In the genomic region with DNA sequence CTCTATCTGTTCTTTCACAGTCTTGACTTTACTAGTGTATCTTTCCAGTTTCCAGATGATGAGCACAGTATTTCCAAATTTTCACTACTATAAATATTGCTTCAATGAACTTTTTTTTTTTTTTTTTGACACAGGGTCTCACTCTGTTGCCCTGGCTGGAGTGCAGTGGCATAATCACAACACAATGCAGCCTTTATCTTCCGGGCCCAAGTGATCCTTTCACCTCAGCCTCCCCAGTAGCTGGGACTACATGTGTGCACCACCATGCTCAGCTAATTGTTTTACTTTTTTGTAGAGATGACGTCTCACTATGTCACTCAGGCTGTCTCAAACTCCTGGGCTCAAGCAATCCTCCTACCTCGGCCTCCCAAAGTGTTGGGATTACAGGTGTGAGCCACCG, we compare ENCODE assay signal across 21 cellular contexts.
DNase-seq lines count a peak whose midpoint lies in the region; ATAC-seq, FAIRE-seq and TF ChIP-seq lines count a peak whose summit lies in the region.
"Had no signal": no experiment of that assay in that cellular context is flagged by ENCODE, and none has a peak within 500 bp of the region (broad histone marks: within the 10 kb centered on the region; RNA-seq: fewer than 3 reads in every experiment).

No MANE protein-coding gene starts in this region.

- H3K4me1 ChIP-seq in HepG2 (ENCODE audit: insufficient read depth, low read length): peaks cover 26% of the 10 kb centered on the region
- peaks cover 0 to 23% (median 13%) of the 10 kb centered on the region in 4 donors for H3K4me1 ChIP-seq in right lobe of liver
- H3K4me1 ChIP-seq: BLaER1 treated with 17β-estradiol and CSF1 and Interleukin-3, amounts not matched to agents 10 nM and 100 nM had no signal

- no peak overlapping the region for H3K27ac Mint-ChIP-seq in WTC11
- H3K27ac Mint-ChIP-seq in HFFc6: no peak overlapping the region
- H3K27ac Mint-ChIP-seq: B cell; CD4-positive, alpha-beta T cell; CD8-positive, alpha-beta T cell had no signal

- intact Hi-C loops in HepG2 (cut with micrococcal nuclease; ENCODE audit: unreplicated experiment): no loop called here
- intact Hi-C loops in right lobe of liver (cut with DNase I): no loop called here

- no peak overlapping the region for H3K4me2 ChIP-seq in HepG2 (ENCODE audit: low read depth, low read length)
- H3K4me2 ChIP-seq: A549; BLaER1 treated with 17β-estradiol and CSF1 and Interleukin-3, amounts not matched to agents 10 nM and 100 nM had no signal

- no peaks in the 10 kb centered on the region for H3K36me3 ChIP-seq in HepG2 (replicated peaks in 1 of 2; ENCODE audit: control insufficient read depth in 1 of 2, insufficient read depth in 2 of 2, low read length in 2 of 2)
- no peaks in the 10 kb centered on the region for H3K36me3 ChIP-seq in right lobe of liver

- no peak for TF ChIP-seq RAD21 in HepG2 (CRISPR knock-in tag; IDR thresholded peaks at IDR 0.05)

- BruUV-seq in HepG2 (replicated peaks; lab: Mats Ljungman, UMichigan): no TSS peak

- TF ChIP-seq POLR2A in HepG2 (IDR thresholded peaks at IDR 0.05; ENCODE audit: insufficient read depth in 1 of 2, low read depth in 2 of 2, low read length in 2 of 2) (no peak), right lobe of liver (IDR thresholded peaks at IDR 0.05) (no peak)

- H3K27ac ChIP-seq in HepG2 (ENCODE audit: extremely low read length, insufficient read depth, low read length) (no peak overlapping the region), right lobe of liver (no peak overlapping the region)
- H3K27ac ChIP-seq: 22Rv1; A549; BLaER1 treated with 17β-estradiol and CSF1 and Interleukin-3, amounts not matched to agents 10 nM and 100 nM; C4-2B had no signal

- H3K27me3 ChIP-seq in HepG2 (ENCODE audit: control insufficient read depth in 1 of 2, insufficient read depth in 2 of 2, low read length in 2 of 2): no peaks in the 10 kb centered on the region
- H3K27me3 ChIP-seq in right lobe of liver: no peaks in the 10 kb centered on the region
- H3K27me3 ChIP-seq: BLaER1 treated with 17β-estradiol and CSF1 and Interleukin-3, amounts not matched to agents 10 nM and 100 nM had no signal

- TF ChIP-seq EP300 in HepG2 (IDR thresholded peaks at IDR 0.05; ENCODE audit: low read depth in 2 of 2, low read length in 2 of 2) (no peak), HepG2 (CRISPR knock-in tag; IDR thresholded peaks at IDR 0.05; ENCODE audit: borderline replicate concordance) (no peak)

- FAIRE-seq in HepG2 (lab: Jason Lieb, UNC): no peak
- FAIRE-seq: A549, D721Med, G401.6, GM12891, GM19239 had no signal

- H3K4me1 Mint-ChIP-seq in WTC11 (peaks cover 61% of the 10 kb centered on the region), HFFc6 (ENCODE audit: low read depth) (no peaks in the 10 kb centered on the region)
- H3K4me1 Mint-ChIP-seq: B cell had no signal

- H3K27me3 Mint-ChIP-seq in WTC11 (ENCODE audit: low read depth): no peaks in the 10 kb centered on the region
- no peaks in the 10 kb centered on the region; the same call in 1 of the 2 replicates for H3K27me3 Mint-ChIP-seq in HFFc6 (ENCODE audit: insufficient read depth)
- H3K27me3 Mint-ChIP-seq: B cell; CD4-positive, alpha-beta T cell had no signal

- no peaks in the 10 kb centered on the region for H3K9me3 ChIP-seq in HepG2 (ENCODE audit: low read length)
- H3K9me3 ChIP-seq in right lobe of liver: no peaks in the 10 kb centered on the region
- H3K9me3 ChIP-seq: A549; BLaER1 treated with 17β-estradiol and CSF1 and Interleukin-3, amounts not matched to agents 10 nM and 100 nM; Caco-2 had no signal

- 97% methylated on average over 4 of the region's 4 CpGs for WGBS in HepG2 (ENCODE audit: low lambda C conversion rate)
- 97% methylated on average over 4 of the region's 4 CpGs for WGBS in right lobe of liver (ENCODE audit: insufficient coverage, low coverage, low lambda C conversion rate, missing lambda C conversion rate)

- ATAC-seq in HepG2 (no peak), right lobe of liver (no peak), WTC11 (no peak), HG02610 (IDR thresholded peaks at IDR 0.05; ENCODE audit: unreplicated experiment) (no peak)
- ATAC-seq: A549; CD8-positive, alpha-beta T cell had no signal

- POLR2A ChIA-PET in HepG2 (lab: Yijun Ruan, JAX) (no interaction called here), WTC11 (lab: Charles Lee) (no interaction called here)

- H3K36me3 Mint-ChIP-seq in WTC11: no peaks in the 10 kb centered on the region
- no peaks in the 10 kb centered on the region for H3K36me3 Mint-ChIP-seq in HFFc6 (ENCODE audit: low read depth)
- H3K36me3 Mint-ChIP-seq: CD8-positive, alpha-beta T cell had no signal

- H3K4me3 ChIP-seq in HepG2 (replicated peaks in 1 of 3; ENCODE audit: insufficient read depth in 1 of 3, low read depth in 2 of 3, low read length in 3 of 3): no peak overlapping the region
- no peak overlapping the region for H3K4me3 ChIP-seq in right lobe of liver
- H3K4me3 ChIP-seq: A549; BLaER1 treated with 17β-estradiol and CSF1 and Interleukin-3, amounts not matched to agents 10 nM and 100 nM had no signal

- H3K4me3 Mint-ChIP-seq in WTC11 (no peak overlapping the region), HFFc6 (no peak overlapping the region)
- H3K4me3 Mint-ChIP-seq: B cell; CD4-positive, alpha-beta T cell; CD8-positive, alpha-beta T cell had no signal

- peaks cover 11% of the 10 kb centered on the region for H4K20me1 ChIP-seq in HepG2 (ENCODE audit: insufficient read depth, low read length)
- H4K20me1 ChIP-seq: BLaER1 treated with 17β-estradiol and CSF1 and Interleukin-3, amounts not matched to agents 10 nM and 100 nM had no signal

- DNase-seq in HepG2 (ENCODE audit: low spot score) (no peak), right lobe of liver (no peak), WTC11 (ENCODE audit: low spot score) (no peak), HFFc6 (no peak)
- DNase-seq: AML-193; Caco-2; Calu3; CD4-positive, alpha-beta T cell; CD8-positive, alpha-beta T cell; DMS79 treated with DMSO at 0.1 percent for 48 hours; GF-D8 had no signal

- CTCF ChIA-PET in HepG2 (lab: Yijun Ruan, JAX; ENCODE audit: low intra/inter-chr PET ratio, low total read pairs) (no interaction called here), WTC11 (lab: Charles Lee) (interaction anchor here (1.6 kb wide), 1 partner anchor 11 kb away, joined by 3 read pairs; no protein-coding TSS in a partner anchor)

- in situ Hi-C loops in HepG2 (cut with HindIII; ENCODE audit: extremely low pct_ligation_motif_present, low pct_unique_long_range_greater_than_20kb): no loop called here

- H3K9me3 Mint-ChIP-seq in WTC11 (no peaks in the 10 kb centered on the region), HFFc6 (no peaks in the 10 kb centered on the region)
- H3K9me3 Mint-ChIP-seq: CD4-positive, alpha-beta T cell; CD8-positive, alpha-beta T cell had no signal

- no peaks in the 10 kb centered on the region for H3K79me2 ChIP-seq in HepG2 (ENCODE audit: insufficient read depth, low read length)

- H3K9ac ChIP-seq in HepG2 (ENCODE audit: insufficient read depth, low read depth, low read length): no peak overlapping the region
- H3K9ac ChIP-seq: BLaER1 treated with 17β-estradiol and CSF1 and Interleukin-3, amounts not matched to agents 10 nM and 100 nM had no signal

- TF ChIP-seq CTCF in HepG2 (CRISPR knock-in tag; IDR thresholded peaks at IDR 0.05): no peak
- no peak for TF ChIP-seq CTCF in right lobe of liver (IDR thresholded peaks at IDR 0.05)
- no peak for TF ChIP-seq CTCF in WTC11 (IDR thresholded peaks at IDR 0.05)
- TF ChIP-seq CTCF in HFFc6 (IDR thresholded peaks at IDR 0.05): no peak

- H2AFZ ChIP-seq in HepG2 (ENCODE audit: low read length): no peak overlapping the region

TF ChIP-seq in HepG2, 621 proteins besides CTCF, POLR2A, EP300 and RAD21 (continues in another document):
- TF ChIP-seq ZNF879 (CRISPR knock-in tag; IDR thresholded peaks at IDR 0.05): no peak
- 0 out of 2 replicates have a peak, but pooled peaks have one; percentile 40 for TF ChIP-seq ZNF121 (CRISPR knock-in tag; IDR thresholded peaks at IDR 0.05)
- no peak for TF ChIP-seq SIX1 (CRISPR knock-in tag; IDR thresholded peaks at IDR 0.05; ENCODE audit: borderline replicate concordance)
- no peak for TF ChIP-seq TBX2 (CRISPR knock-in tag; IDR thresholded peaks at IDR 0.05; ENCODE audit: borderline replicate concordance)
- no peak for TF ChIP-seq KDM3A (CRISPR knock-in tag; IDR thresholded peaks at IDR 0.05; ENCODE audit: low read depth)
- TF ChIP-seq, protein P1, sequence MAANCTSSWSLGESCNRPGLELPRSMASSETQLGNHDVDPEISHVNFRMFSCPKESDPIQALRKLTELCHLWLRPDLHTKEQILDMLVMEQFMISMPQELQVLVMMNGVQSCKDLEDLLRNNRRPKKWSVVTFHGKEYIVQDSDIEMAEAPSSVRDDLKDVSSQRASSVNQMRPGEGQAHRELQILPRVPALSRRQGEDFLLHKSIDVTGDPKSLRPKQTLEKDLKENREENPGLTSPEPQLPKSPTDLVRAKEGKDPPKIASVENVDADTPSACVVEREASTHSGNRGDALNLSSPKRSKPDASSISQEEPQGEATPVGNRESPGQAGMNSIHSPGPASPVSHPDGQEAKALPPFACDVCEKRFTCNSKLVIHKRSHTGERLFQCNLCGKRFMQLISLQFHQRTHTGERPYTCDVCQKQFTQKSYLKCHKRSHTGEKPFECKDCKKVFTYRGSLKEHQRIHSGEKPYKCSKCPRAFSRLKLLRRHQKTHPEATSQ (CRISPR knock-in tag; IDR thresholded peaks at IDR 0.05; ENCODE audit: borderline replicate concordance): no peak
- TF ChIP-seq JUND (CRISPR knock-in tag; IDR thresholded peaks at IDR 0.05): no peak

TF ChIP-seq in WTC11, 78 proteins besides CTCF, POLR2A, EP300 and RAD21:
- TF ChIP-seq JUN (CRISPR knock-in tag; IDR thresholded peaks at IDR 0.05): no peak
- TF ChIP-seq ESRRA (CRISPR knock-in tag; IDR thresholded peaks at IDR 0.05; ENCODE audit: borderline replicate concordance): no peak
- TF ChIP-seq EMX1 (CRISPR knock-in tag; IDR thresholded peaks at IDR 0.05): no peak
- TF ChIP-seq ZNF121 (CRISPR knock-in tag; IDR thresholded peaks at IDR 0.05): peak; percentile 65
- TF ChIP-seq TEAD4 (CRISPR knock-in tag; IDR thresholded peaks at IDR 0.05): no peak
- TF ChIP-seq, protein P2, sequence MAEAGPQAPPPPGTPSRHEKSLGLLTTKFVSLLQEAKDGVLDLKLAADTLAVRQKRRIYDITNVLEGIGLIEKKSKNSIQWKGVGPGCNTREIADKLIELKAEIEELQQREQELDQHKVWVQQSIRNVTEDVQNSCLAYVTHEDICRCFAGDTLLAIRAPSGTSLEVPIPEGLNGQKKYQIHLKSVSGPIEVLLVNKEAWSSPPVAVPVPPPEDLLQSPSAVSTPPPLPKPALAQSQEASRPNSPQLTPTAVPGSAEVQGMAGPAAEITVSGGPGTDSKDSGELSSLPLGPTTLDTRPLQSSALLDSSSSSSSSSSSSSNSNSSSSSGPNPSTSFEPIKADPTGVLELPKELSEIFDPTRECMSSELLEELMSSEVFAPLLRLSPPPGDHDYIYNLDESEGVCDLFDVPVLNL (CRISPR knock-in tag; IDR thresholded peaks at IDR 0.05; ENCODE audit: borderline replicate concordance, low read depth): no peak
